14 cellular contexts compared by ENCODE assay signal in genomic region chr18:26719909-26720308, GRCh38.
"Had no signal": no experiment of that assay in that cellular context is flagged by ENCODE, and none has a peak within 500 bp of the region (broad histone marks: within the 10 kb centered on the region; RNA-seq: fewer than 3 reads in every experiment).

No MANE protein-coding gene starts in this region.

- ATAC-seq: naive thymus-derived CD8-positive, alpha-beta T cell; psoas muscle; sciatic nerve had no signal

- H3K4me3 ChIP-seq: psoas muscle, spleen, transverse colon had no signal

- DNase-seq: activated B cell treated with CpG ODN at 0.5 μM for 24 hours; activated CD4-positive, alpha-beta T cell treated with anti-CD3 and anti-CD28 coated beads, Interleukin-2, amount 10 ng/mL, durations not matched to agents 7 days and 5 days; activated CD8-positive, alpha-beta memory T cell treated with anti-CD3 and anti-CD28 coated beads for 24 hours; activated naive CD4-positive, alpha-beta T cell treated with anti-CD3 and anti-CD28 coated beads, Interleukin-2, amount 50 U/mL, for 16 hours; cortex of kidney; effector memory CD4-positive, alpha-beta T cell; hippocampal formation; naive thymus-derived CD8-positive, alpha-beta T cell; psoas muscle; spleen; stimulated activated CD4-positive, alpha-beta T cell treated with anti-CD3 and anti-CD28 coated beads, Interleukin-2, amount 100 ng/mL, for 24 hours; stimulated activated naive CD4-positive, alpha-beta T cell; transverse colon had no signal
